2 cellular contexts compared by ENCODE assay signal in the genomic region with DNA sequence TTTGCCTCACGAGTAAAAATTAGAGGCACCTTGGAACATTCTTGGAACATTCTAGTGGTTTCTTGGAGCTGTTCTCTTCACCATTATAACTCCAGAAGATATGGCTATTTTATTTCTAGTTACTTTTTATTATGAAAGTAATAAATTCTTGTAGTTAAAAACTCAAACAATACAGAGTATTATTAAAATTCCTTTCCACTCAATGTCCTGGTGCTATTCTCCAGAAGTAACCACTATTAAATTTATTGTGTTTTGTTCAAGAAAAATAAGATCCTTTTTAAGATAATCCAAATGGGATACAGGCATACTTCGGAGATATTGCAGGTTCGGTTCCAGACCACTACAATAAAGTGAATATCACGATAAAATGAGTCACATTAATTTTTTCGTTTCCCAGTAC.
TF ChIP-seq lines count a peak whose summit lies in the region.

No MANE protein-coding gene starts in this region.

TF ChIP-seq in SK-N-SH treated with all-trans-retinoic acid at 6 μM for 48 hours, 23 proteins besides CTCF, POLR2A, EP300 and RAD21 (continued from another document):
- TF ChIP-seq, protein P1, sequence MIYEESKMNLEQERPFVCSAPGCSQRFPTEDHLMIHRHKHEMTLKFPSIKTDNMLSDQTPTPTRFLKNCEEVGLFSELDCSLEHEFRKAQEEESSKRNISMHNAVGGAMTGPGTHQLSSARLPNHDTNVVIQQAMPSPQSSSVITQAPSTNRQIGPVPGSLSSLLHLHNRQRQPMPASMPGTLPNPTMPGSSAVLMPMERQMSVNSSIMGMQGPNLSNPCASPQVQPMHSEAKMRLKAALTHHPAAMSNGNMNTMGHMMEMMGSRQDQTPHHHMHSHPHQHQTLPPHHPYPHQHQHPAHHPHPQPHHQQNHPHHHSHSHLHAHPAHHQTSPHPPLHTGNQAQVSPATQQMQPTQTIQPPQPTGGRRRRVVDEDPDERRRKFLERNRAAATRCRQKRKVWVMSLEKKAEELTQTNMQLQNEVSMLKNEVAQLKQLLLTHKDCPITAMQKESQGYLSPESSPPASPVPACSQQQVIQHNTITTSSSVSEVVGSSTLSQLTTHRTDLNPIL (CRISPR knock-in tag; IDR thresholded peaks at IDR 0.05; ENCODE audit: low read depth) = 0 out of 2 replicates have a peak, but pooled peaks have one; percentile 29
- peak; percentile 56; the same call in 1 of the 2 replicates for TF ChIP-seq TCF4 (CRISPR knock-in tag; IDR thresholded peaks at IDR 0.05; ENCODE audit: borderline replicate concordance)
- no peak for TF ChIP-seq ESRRG (CRISPR knock-in tag; IDR thresholded peaks at IDR 0.05)

TF ChIP-seq in SK-N-SH, 30 proteins besides CTCF, POLR2A, EP300 and RAD21 (continued from another document):
- TF ChIP-seq, protein P2, sequence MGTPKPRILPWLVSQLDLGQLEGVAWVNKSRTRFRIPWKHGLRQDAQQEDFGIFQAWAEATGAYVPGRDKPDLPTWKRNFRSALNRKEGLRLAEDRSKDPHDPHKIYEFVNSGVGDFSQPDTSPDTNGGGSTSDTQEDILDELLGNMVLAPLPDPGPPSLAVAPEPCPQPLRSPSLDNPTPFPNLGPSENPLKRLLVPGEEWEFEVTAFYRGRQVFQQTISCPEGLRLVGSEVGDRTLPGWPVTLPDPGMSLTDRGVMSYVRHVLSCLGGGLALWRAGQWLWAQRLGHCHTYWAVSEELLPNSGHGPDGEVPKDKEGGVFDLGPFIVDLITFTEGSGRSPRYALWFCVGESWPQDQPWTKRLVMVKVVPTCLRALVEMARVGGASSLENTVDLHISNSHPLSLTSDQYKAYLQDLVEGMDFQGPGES (IDR thresholded peaks at IDR 0.05; ENCODE audit: low read depth, low read length) = no peak
- no peak for TF ChIP-seq GATA2 (CRISPR knock-in tag; IDR thresholded peaks at IDR 0.05)
